In the genomic region with DNA sequence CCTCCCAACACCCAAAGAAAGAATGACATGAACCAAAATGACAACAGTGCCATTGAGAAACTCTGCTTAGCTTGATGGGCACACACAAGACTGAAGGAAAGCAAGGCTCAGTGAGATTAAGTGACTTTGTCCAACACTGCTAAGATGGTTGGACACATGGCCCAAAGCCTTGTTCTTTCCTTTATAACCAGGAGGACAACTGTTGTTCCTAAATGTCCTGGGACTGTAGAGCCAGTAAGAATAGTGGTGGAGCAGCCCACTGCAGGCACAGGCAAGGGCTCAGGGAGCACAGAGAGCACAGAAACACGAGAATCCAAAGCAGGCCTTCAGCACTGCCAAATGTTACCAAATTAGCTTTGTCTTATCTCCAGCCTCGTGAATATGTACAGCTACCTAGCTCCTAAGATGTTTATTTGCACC, we compare ENCODE assay signal across 24 cellular contexts. TPM values are rescaled to one million over a fixed set of nuclear protein-coding genes. Genes with fewer than 3 reads are reported as not detected.
"Had no signal": no experiment of that assay in that cellular context is flagged by ENCODE, and none has a peak within 500 bp of the region (broad histone marks: within the 10 kb centered on the region; RNA-seq: fewer than 3 reads in every experiment).

No MANE protein-coding gene starts in this region.

- H3K4me1 ChIP-seq: SJCRH30 had no signal

- H3K4me2 ChIP-seq: KMS-11 had no signal

- DNase-seq: Kasumi-1, NCI-H1092, NCI-H1105 treated with DMSO at 0.1 percent for 48 hours, NCI-H1417 treated with DMSO at 0.1 percent for 48 hours, NCI-H146, NCI-H1694 treated with DMSO at 0.1 percent for 48 hours, NCI-H1930, NCI-H2081, NCI-H2107, NCI-H2227 treated with DMSO at 0.1 percent for 48 hours, NCI-H524, NCI-H526 treated with DMSO at 0.1 percent for 48 hours, NCI-H748 treated with DMSO at 0.1 percent for 48 hours, RPMI8226, SHP77 treated with DMSO at 0.1 percent for 48 hours, SJCRH30 had no signal

- H3K9ac ChIP-seq: KMS-11 had no signal

- FAIRE-seq: K562, RCC 7860 had no signal

- ATAC-seq: K562, SK-N-SH treated with all-trans-retinoic acid at 6 μM for 48 hours had no signal

- H3K9me3 ChIP-seq: SJCRH30 had no signal

- H3K27me3 ChIP-seq: SJCRH30 had no signal

- H3K27ac ChIP-seq: KMS-11, SJCRH30 had no signal

- H3K4me3 ChIP-seq: K562, SJCRH30 had no signal

RNA-seq across cellular contexts. Expression of a gene that starts 3.9 kb away (rescaled TPM):
- total RNA-seq: HT1080, K562, M059J, NCI-H460, SJCRH30 had no signal
- polyA plus RNA-seq: IgD-negative memory B cell, K562 had no signal

RNA-seq across cellular contexts. Expression of a gene that starts 10.2 kb away (rescaled TPM):
- total RNA-seq: HT1080, K562, M059J, NCI-H460, SJCRH30 had no signal
- polyA plus RNA-seq: IgD-negative memory B cell, K562 had no signal
